ENCODE assay signal across 8 cellular contexts in the genomic region with DNA sequence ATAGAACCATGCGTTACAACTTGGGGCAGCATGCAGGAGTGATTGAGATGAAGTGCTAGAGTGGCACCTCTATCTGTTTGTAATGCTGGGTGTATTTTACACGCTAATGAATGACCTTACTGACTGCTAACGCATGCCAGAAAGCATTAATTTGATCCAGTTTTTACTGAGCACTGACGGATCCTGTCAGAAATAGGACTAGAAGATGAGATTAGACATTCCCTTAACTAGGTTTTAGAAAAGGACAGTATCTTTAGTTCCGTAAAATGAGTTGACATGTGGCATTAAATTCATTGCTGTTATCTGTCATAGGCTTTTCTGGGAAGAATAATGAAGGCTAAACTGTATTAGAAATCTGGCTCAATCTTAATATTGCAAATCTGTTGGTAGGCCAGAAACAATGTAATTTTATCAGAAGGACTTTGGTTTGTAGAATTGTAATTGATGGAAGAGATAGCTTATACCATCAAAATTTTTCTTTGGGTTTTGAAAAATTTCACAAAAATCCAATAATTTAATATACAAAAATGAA.
"Had no signal": no experiment of that assay in that cellular context is flagged by ENCODE, and none has a peak within 500 bp of the region (broad histone marks: within the 10 kb centered on the region; RNA-seq: fewer than 3 reads in every experiment).

No MANE protein-coding gene starts in this region.

- H3K4me1 ChIP-seq: HAP-1 had no signal

- H3K27ac ChIP-seq: GM23248 had no signal

- DNase-seq: GOT3, H7, HFFc6, IMR-90 had no signal

- H3K36me3 ChIP-seq: HAP-1 had no signal

- ATAC-seq: HCT116, K562 had no signal

- H3K4me3 ChIP-seq: GM23248, HAP-1, K562 had no signal

- H3K9me3 ChIP-seq: HAP-1 had no signal
